8 cellular contexts compared by ENCODE assay signal in the genomic region with DNA sequence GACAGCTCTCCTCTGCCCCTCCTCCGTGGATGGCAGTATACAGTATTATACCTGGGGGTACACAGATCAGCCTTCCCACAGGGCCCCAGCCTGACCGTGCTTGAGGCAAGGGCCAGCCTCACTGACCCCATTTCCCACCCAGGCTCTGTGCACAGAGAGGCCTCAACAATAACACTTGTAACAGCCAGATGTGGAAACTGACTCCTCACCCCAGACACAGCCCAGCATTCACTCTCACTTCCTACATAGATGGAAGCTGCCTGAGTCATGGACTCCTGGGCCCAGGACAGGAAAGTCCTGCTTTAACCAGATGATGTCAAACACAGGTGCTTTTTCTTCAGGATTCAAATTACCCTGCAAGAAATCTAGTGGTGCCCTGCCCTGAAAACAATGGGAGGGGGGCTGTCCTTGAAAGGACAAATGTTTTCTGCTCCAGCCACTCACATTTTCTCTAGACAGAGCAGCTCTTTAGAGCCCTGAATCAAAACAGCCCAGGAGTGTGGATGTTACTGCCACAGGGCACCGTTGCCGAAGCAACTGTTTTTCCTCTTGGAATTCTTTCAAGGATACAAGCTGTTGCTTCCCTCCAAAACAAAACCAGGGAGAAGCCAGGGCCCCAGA. TPM values are rescaled to one million over a fixed set of nuclear protein-coding genes. Genes with fewer than 3 reads are reported as not detected.
DNase-seq lines count a peak whose midpoint lies in the region; ATAC-seq, FAIRE-seq and TF ChIP-seq lines count a peak whose summit lies in the region.

No MANE protein-coding gene starts in this region.

- H3K27me3 Mint-ChIP-seq in progenitor cell of endocrine pancreas = no peaks in the 10 kb centered on the region

- FAIRE-seq in GM12891 (lab: Jason Lieb, UNC) = no peak

- ATAC-seq in HG03460 (IDR thresholded peaks at IDR 0.05; ENCODE audit: unreplicated experiment) = no peak

- peaks cover 71% of the 10 kb centered on the region for H3K4me1 Mint-ChIP-seq in progenitor cell of endocrine pancreas (ENCODE audit: low read depth)

- DNase-seq in GM12891 (ENCODE audit: insufficient read length, low spot score) (no peak), RPMI7951 (ENCODE audit: low read depth) (peak; percentile 13), esophagus squamous epithelium (lab: John Stamatoyannopoulos, UW) (no peak), progenitor cell of endocrine pancreas (ENCODE audit: low spot score, unreplicated experiment) (no peak), COLO829 (ENCODE audit: low spot score) (no peak), mucosa of gallbladder (ENCODE audit: low spot score) (no peak), iPS-NIHi7 (ENCODE audit: extremely low spot score) (no peak)

- peaks cover 12% of the 10 kb centered on the region for H3K36me3 Mint-ChIP-seq in progenitor cell of endocrine pancreas (ENCODE audit: insufficient read depth)

- peak overlapping the region; percentile 64 to 84 (median 80) for H3K27ac ChIP-seq in esophagus squamous epithelium

- H3K27me3 ChIP-seq in esophagus squamous epithelium = no peaks in the 10 kb centered on the region

- H3K36me3 ChIP-seq in esophagus squamous epithelium = peaks cover 0 to 32% (median 0%) of the 10 kb centered on the region in 3 donors

- TF ChIP-seq POLR2A in GM12891 (IDR thresholded peaks at IDR 0.05; ENCODE audit: low read depth, low read length) (no peak; the same call in 1 of the 2 replicates), esophagus squamous epithelium (IDR thresholded peaks at IDR 0.05) (no peak)

- TF ChIP-seq CTCF in esophagus squamous epithelium (IDR thresholded peaks at IDR 0.05) = no peak
- no peak for TF ChIP-seq CTCF in progenitor cell of endocrine pancreas (IDR thresholded peaks at IDR 0.05; ENCODE audit: unreplicated experiment)

- H3K9me3 ChIP-seq in esophagus squamous epithelium = no peaks in the 10 kb centered on the region

- H3K4me3 Mint-ChIP-seq in progenitor cell of endocrine pancreas (ENCODE audit: low read depth) = peak overlapping the region; percentile 64

- peak overlapping the region; percentile 88 for H3K27ac Mint-ChIP-seq in progenitor cell of endocrine pancreas

- 8 to 39% methylated on average over 2 to 3 of the region's 4 CpGs for WGBS in esophagus squamous epithelium, 2 donors

- peaks cover 27 to 71% (median 54%) of the 10 kb centered on the region in 3 donors for H3K4me1 ChIP-seq in esophagus squamous epithelium

- H3K4me3 ChIP-seq in esophagus squamous epithelium = peak overlapping the region in 3 of 4 donors; percentile 3 to 18 (median 17)

- intact Hi-C loops in esophagus squamous epithelium (cut with DNase I) = no loop called here

- peaks cover 5% of the 10 kb centered on the region for H3K9me3 Mint-ChIP-seq in progenitor cell of endocrine pancreas (ENCODE audit: low read depth)

TF ChIP-seq in GM12891, 5 proteins besides CTCF, POLR2A, EP300 and RAD21:
- TF ChIP-seq POU2F2 (IDR thresholded peaks at IDR 0.05; ENCODE audit: low read depth, low read length) (no peak), PAX5 (IDR thresholded peaks at IDR 0.05; ENCODE audit: insufficient read depth, low read length, severe bottlenecking) (no peak), POLR2AphosphoS5 (IDR thresholded peaks at IDR 0.05; ENCODE audit: low read depth, low read length) (no peak), TAF1 (IDR thresholded peaks at IDR 0.05; ENCODE audit: low read depth, low read length) (no peak), SPI1 (IDR thresholded peaks at IDR 0.05; ENCODE audit: low read depth, low read length) (peak; percentile 68)

RNA-seq across cellular contexts. Expression of gene CCDC12, which starts 16.4 kb away (rescaled TPM):
- polyA plus RNA-seq in GM12891 (2012; ENCODE audit: low read depth, missing spikeins) = 55.8 TPM
- 32.1 and 48.9 TPM in 2 replicates for total RNA-seq in RPMI7951 (2014; rRNA removed; shearing (Covaris generic))
- 10 to 100 TPM; 55.5 to 87.5 (median 67.5) TPM for total RNA-seq in esophagus squamous epithelium
- 62.3 and 64.3 TPM in 2 replicates for total RNA-seq in progenitor cell of endocrine pancreas
- total RNA-seq in mucosa of gallbladder = 50.0 TPM

RNA-seq across cellular contexts. Expression of gene NBEAL2, which starts 19.3 kb away (rescaled TPM):
- 53.4 TPM for polyA plus RNA-seq in GM12891 (2012; ENCODE audit: low read depth, missing spikeins)
- 4.1 and 6.1 TPM in 2 replicates for total RNA-seq in RPMI7951 (2014; rRNA removed; shearing (Covaris generic))
- 100 to 1,000 TPM; 128 to 297 (median 185) TPM for total RNA-seq in esophagus squamous epithelium
- total RNA-seq in progenitor cell of endocrine pancreas = 292 and 320 TPM in 2 replicates
- 150 TPM for total RNA-seq in mucosa of gallbladder

Comparison
In these comparisons a context has a peak if more than half of its experiments do, and no peak if none do; other contexts are left out.
1. RNA of gene NBEAL2, which starts 19.3 kb away (total RNA-seq): 292 to 320 TPM in progenitor cell of endocrine pancreas, 128 to 297 TPM in esophagus squamous epithelium and 150 TPM in mucosa of gallbladder (single experiment); 4.1 to 6.1 TPM in RPMI7951; every median in the first group is over 10 times any median in the second.